ENCODE assay signal across 15 cellular contexts in genomic region chr2:191664823-191665222, GRCh38. TPM values are rescaled to one million over a fixed set of nuclear protein-coding genes. Genes with fewer than 3 reads are reported as not detected.
DNase-seq lines count a peak whose midpoint lies in the region; ATAC-seq and TF ChIP-seq lines count a peak whose summit lies in the region.
"Had no signal": no experiment of that assay in that cellular context is flagged by ENCODE, and none has a peak within 500 bp of the region (broad histone marks: within the 10 kb centered on the region; RNA-seq: fewer than 3 reads in every experiment).

No MANE protein-coding gene starts in this region.

- CTCF ChIA-PET in PC-3 (lab: Charles Lee), result no interaction called here

- H3K27me3 ChIP-seq in PC-3 (ENCODE audit: low read length) (no peaks in the 10 kb centered on the region), psoas muscle (ENCODE audit: insufficient read depth in 3 of 3, low read length in 2 of 3) (no peaks in the 10 kb centered on the region), Peyer's patch (no peaks in the 10 kb centered on the region)

- H3F3A ChIP-seq in PC-3 (ENCODE audit: low read length, unreplicated experiment), result no peaks in the 10 kb centered on the region

- H3K4me1 ChIP-seq in PC-3 (ENCODE audit: insufficient read depth, low read length) (peaks cover 26% of the 10 kb centered on the region), psoas muscle (no peaks in the 10 kb centered on the region), Peyer's patch (no peaks in the 10 kb centered on the region)

- H3K9me3 ChIP-seq in PC-3 (ENCODE audit: low read length) (no peaks in the 10 kb centered on the region), psoas muscle (no peaks in the 10 kb centered on the region), Peyer's patch (no peaks in the 10 kb centered on the region)

- POLR2A ChIA-PET in PC-3 (lab: Charles Lee; ENCODE audit: unreplicated experiment), result no interaction called here

- H3K4me1 Mint-ChIP-seq in stimulated activated naive CD8-positive, alpha-beta T cell treated with anti-CD3 and anti-CD28 coated beads, Interleukin-15, amount 100 ng/mL, for 72 hours, result peaks cover 18% of the 10 kb centered on the region
- H3K4me1 Mint-ChIP-seq in dendritic cell treated with granulocyte-macrophage colony-stimulating factor and Interleukin-4, amounts not matched to agents 40 ng/mL and 50 ng/mL, for 4 days (ENCODE audit: low read depth), result peaks cover 42% of the 10 kb centered on the region
- H3K4me1 Mint-ChIP-seq in activated T-cell treated with anti-CD3 and anti-CD28 coated beads, Interleukin-2, amount 50 U/mL, for 4 hours (ENCODE audit: low read depth), result peaks cover 8% of the 10 kb centered on the region

- no peak overlapping the region for H3K4me2 ChIP-seq in PC-3 (ENCODE audit: low read length)

- no peaks in the 10 kb centered on the region for H4K20me1 ChIP-seq in PC-3 (ENCODE audit: low read length)

- H3K36me3 ChIP-seq in PC-3 (ENCODE audit: low read depth, low read length), result no peaks in the 10 kb centered on the region
- H3K36me3 ChIP-seq in psoas muscle (ENCODE audit: insufficient read depth in 1 of 2, low read depth in 1 of 2), result no peaks in the 10 kb centered on the region
- H3K36me3 ChIP-seq in Peyer's patch, result no peaks in the 10 kb centered on the region

- H3K9me2 ChIP-seq in PC-3 (replicated peaks; ENCODE audit: low read length), result no peaks in the 10 kb centered on the region

- H3K27ac ChIP-seq in PC-3 (ENCODE audit: low read length) (peak overlapping the region; percentile 63), psoas muscle (no peak overlapping the region), Peyer's patch (no peak overlapping the region)

- H3K4me3 Mint-ChIP-seq in stimulated activated naive CD8-positive, alpha-beta T cell treated with anti-CD3 and anti-CD28 coated beads, Interleukin-15, amount 100 ng/mL, for 72 hours, result no peak overlapping the region
- H3K4me3 Mint-ChIP-seq in dendritic cell treated with granulocyte-macrophage colony-stimulating factor and Interleukin-4, amounts not matched to agents 40 ng/mL and 50 ng/mL, for 4 days, result no peak overlapping the region
- no peak overlapping the region for H3K4me3 Mint-ChIP-seq in activated T-cell treated with anti-CD3 and anti-CD28 coated beads, Interleukin-2, amount 50 U/mL, for 4 hours
- H3K4me3 Mint-ChIP-seq: B cell; CD4-positive, alpha-beta T cell had no signal

- no peak overlapping the region for H3K4me3 ChIP-seq in PC-3 (ENCODE audit: low read length)
- H3K4me3 ChIP-seq in psoas muscle, result no peak overlapping the region
- no peak overlapping the region for H3K4me3 ChIP-seq in Peyer's patch

- no peak overlapping the region for H2AFZ ChIP-seq in PC-3 (ENCODE audit: low read length)

- intact Hi-C loops in PC-3 (cut with micrococcal nuclease), result no loop called here
- intact Hi-C loops in dendritic cell treated with granulocyte-macrophage colony-stimulating factor and Interleukin-4, amounts not matched to agents 40 ng/mL and 50 ng/mL, for 4 days (cut with micrococcal nuclease), result no loop called here
- intact Hi-C loops in psoas muscle (cut with DNase I), result no loop called here

- no peaks in the 10 kb centered on the region for H3K36me3 Mint-ChIP-seq in dendritic cell treated with granulocyte-macrophage colony-stimulating factor and Interleukin-4, amounts not matched to agents 40 ng/mL and 50 ng/mL, for 4 days (ENCODE audit: low read depth)
- peaks cover 2% of the 10 kb centered on the region for H3K36me3 Mint-ChIP-seq in activated T-cell treated with anti-CD3 and anti-CD28 coated beads, Interleukin-2, amount 50 U/mL, for 4 hours (ENCODE audit: insufficient read depth)

- no peak for DNase-seq in stimulated activated naive CD8-positive, alpha-beta T cell treated with anti-CD3 and anti-CD28 coated beads, Interleukin-15, amount 100 ng/mL, for 72 hours
- DNase-seq in stimulated activated naive CD8-positive, alpha-beta T cell treated with anti-CD3 and anti-CD28 coated beads, Interleukin-15, Interleukin-2, amounts not matched to agents 100 U/mL and 50 U/mL, for 24 hours, result no peak
- DNase-seq in PC-3, result no peak
- no peak for DNase-seq in DMS 273 (lab: John Stamatoyannopoulos, UW; ENCODE audit: unreplicated experiment)
- DNase-seq in psoas muscle, result no peak
- no peak for DNase-seq in activated T-cell treated with anti-CD3 and anti-CD28 coated beads, Interleukin-2, amount 50 U/mL, for 4 hours
- no peak for DNase-seq in Peyer's patch
- DNase-seq: ACHN; CD4-positive, alpha-beta T cell; NCI-H1105 treated with DMSO at 0.1 percent for 48 hours; NCI-H1694 treated with DMSO at 0.1 percent for 48 hours; NCI-H524 treated with DMSO at 0.1 percent for 48 hours; SHP77 had no signal

- no peaks in the 10 kb centered on the region for H3K27me3 Mint-ChIP-seq in stimulated activated naive CD8-positive, alpha-beta T cell treated with anti-CD3 and anti-CD28 coated beads, Interleukin-15, amount 100 ng/mL, for 72 hours
- no peaks in the 10 kb centered on the region for H3K27me3 Mint-ChIP-seq in dendritic cell treated with granulocyte-macrophage colony-stimulating factor and Interleukin-4, amounts not matched to agents 40 ng/mL and 50 ng/mL, for 4 days
- H3K27me3 Mint-ChIP-seq in activated T-cell treated with anti-CD3 and anti-CD28 coated beads, Interleukin-2, amount 50 U/mL, for 4 hours (ENCODE audit: low read depth), result no peaks in the 10 kb centered on the region
- H3K27me3 Mint-ChIP-seq: B cell; CD4-positive, alpha-beta T cell had no signal

- no peak for TF ChIP-seq POLR2A in Peyer's patch (IDR thresholded peaks at IDR 0.05)

- peaks cover 8 to 10% of the 10 kb centered on the region in 2 donors for H3K9me3 Mint-ChIP-seq in stimulated activated naive CD8-positive, alpha-beta T cell treated with anti-CD3 and anti-CD28 coated beads, Interleukin-15, amount 100 ng/mL, for 72 hours
- no peaks in the 10 kb centered on the region for H3K9me3 Mint-ChIP-seq in dendritic cell treated with granulocyte-macrophage colony-stimulating factor and Interleukin-4, amounts not matched to agents 40 ng/mL and 50 ng/mL, for 4 days
- H3K9me3 Mint-ChIP-seq in activated T-cell treated with anti-CD3 and anti-CD28 coated beads, Interleukin-2, amount 50 U/mL, for 4 hours, result no peaks in the 10 kb centered on the region

- TF ChIP-seq CTCF in PC-3 (conservative IDR thresholded peaks at IDR 0.05; ENCODE audit: low read depth, low read length), result no peak
- no peak for TF ChIP-seq CTCF in psoas muscle (IDR thresholded peaks at IDR 0.05)
- no peak for TF ChIP-seq CTCF in Peyer's patch (IDR thresholded peaks at IDR 0.05)

- H3K9ac ChIP-seq in PC-3 (ENCODE audit: low read length), result no peak overlapping the region

- peak; percentile 23 for ATAC-seq in stimulated activated naive CD8-positive, alpha-beta T cell treated with anti-CD3 and anti-CD28 coated beads, Interleukin-15, amount 100 ng/mL, for 72 hours
- no peak for ATAC-seq in stimulated activated naive CD8-positive, alpha-beta T cell treated with anti-CD3 and anti-CD28 coated beads, Interleukin-15, Interleukin-2, amounts not matched to agents 100 U/mL and 50 U/mL, for 24 hours
- no peak for ATAC-seq in PC-3
- ATAC-seq in psoas muscle, result no peak
- ATAC-seq in activated T-cell treated with anti-CD3 and anti-CD28 coated beads, Interleukin-2, amount 50 U/mL, for 4 hours, result no peak

- no peaks in the 10 kb centered on the region for H3K79me2 ChIP-seq in PC-3 (ENCODE audit: low read length)

- no peak overlapping the region for H3K27ac Mint-ChIP-seq in stimulated activated naive CD8-positive, alpha-beta T cell treated with anti-CD3 and anti-CD28 coated beads, Interleukin-15, amount 100 ng/mL, for 72 hours
- H3K27ac Mint-ChIP-seq in dendritic cell treated with granulocyte-macrophage colony-stimulating factor and Interleukin-4, amounts not matched to agents 40 ng/mL and 50 ng/mL, for 4 days, result peak overlapping the region; percentile 54
- H3K27ac Mint-ChIP-seq: B cell; CD4-positive, alpha-beta T cell had no signal

- BruUV-seq in PC-3 (replicated peaks; lab: Mats Ljungman, UMichigan), result no TSS peak

RNA-seq across cellular contexts. Expression of gene NABP1, which starts 13.1 kb away (rescaled TPM):
- total RNA-seq in PC-3 (2014; rRNA removed), result 45.4 and 56.8 TPM in 2 replicates
- total RNA-seq in psoas muscle, result 10 to 100 TPM in 2 of 4 donors, 1 to 10 TPM in 2; 7.2 to 41.6 (median 10.5) TPM
- polyA plus RNA-seq in psoas muscle, result 10 to 100 TPM in 1 of 3 donors, 1 to 10 TPM in 2; 4.0 to 36.0 (median 5.3) TPM
- total RNA-seq in activated T-cell treated with anti-CD3 and anti-CD28 coated beads, Interleukin-2, amount 50 U/mL, for 4 hours, result 10 to 100 TPM; 47.8 to 55.3 (median 52.2) TPM
- total RNA-seq in Peyer's patch, result 100 to 1,000 TPM in 3 of 4 donors, 10 to 100 TPM in 1; 31.4 to 273 (median 211) TPM
